7 cellular contexts compared by ENCODE assay signal in the genomic region with DNA sequence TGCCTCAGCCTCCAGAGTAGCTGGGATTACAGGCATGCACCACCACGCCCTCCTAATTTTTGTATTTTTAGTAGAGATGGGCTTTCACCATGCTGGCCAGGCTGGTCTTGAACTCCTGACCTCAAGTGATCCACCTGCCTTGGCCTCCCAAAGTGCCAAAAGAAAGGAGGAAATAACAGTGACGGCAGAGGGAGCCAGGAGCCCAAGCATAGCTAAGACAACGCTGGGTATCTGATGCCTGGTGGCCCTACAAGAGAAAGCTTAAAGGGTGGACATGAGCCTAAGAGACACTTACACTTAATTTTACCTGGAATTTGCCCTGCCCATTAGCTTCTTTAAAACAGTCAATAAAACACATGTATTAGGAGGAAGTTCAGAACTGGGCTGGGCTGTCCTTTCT. TPM values are rescaled to one million over a fixed set of nuclear protein-coding genes. Genes with fewer than 3 reads are reported as not detected.
DNase-seq lines count a peak whose midpoint lies in the region; TF ChIP-seq lines count a peak whose summit lies in the region.
"Not testable (repeated sequence)": the region's sequence is repeated elsewhere in the genome, so short reads cannot be mapped to it uniquely, and the experiment has no call there.

No MANE protein-coding gene starts in this region.

- POLR2A ChIA-PET in MCF 10A (lab: Yijun Ruan, JAX): not testable (repeated sequence)

- not testable (repeated sequence) for H2AFZ ChIP-seq in hepatocyte

- TF ChIP-seq RAD21 in Ishikawa (IDR thresholded peaks at IDR 0.05; ENCODE audit: low read depth): peak; percentile 41; the same call in 1 of the 2 replicates

- H3K36me3 ChIP-seq in hepatocyte (replicated peaks; ENCODE audit: insufficient read depth, low read depth): not testable (repeated sequence)

- H3K9me2 ChIP-seq in hepatocyte (replicated peaks; ENCODE audit: insufficient read depth): not testable (repeated sequence)

- not testable (repeated sequence) for H3K4me3 ChIP-seq in hepatocyte

- not testable (repeated sequence) for H3K27ac ChIP-seq in C4-2B, hepatocyte

- CTCF ChIA-PET in MCF 10A (lab: Yijun Ruan, JAX): interaction anchor here (0.8 kb wide), 1 partner anchor 274 kb away, joined by 3 read pairs; no protein-coding TSS in a partner anchor

- intact Hi-C loops in MCF 10A (cut with micrococcal nuclease): loop anchor here (5.0 kb wide), 2 partner anchors 32 to 163 kb away; a partner anchor contains a TSS

- TF ChIP-seq CTCF in C4-2B (conservative IDR thresholded peaks at IDR 0.05): 0 out of 2 replicates have a peak, but pooled peaks have one; percentile 4
- TF ChIP-seq CTCF in MCF 10A (IDR thresholded peaks at IDR 0.05; ENCODE audit: unreplicated experiment); osteocyte (IDR thresholded peaks at IDR 0.05): not testable (repeated sequence)
- peak; percentile 8 for TF ChIP-seq CTCF in hepatocyte (IDR thresholded peaks at IDR 0.05; ENCODE audit: poor library complexity)

- H3K4me3 Mint-ChIP-seq in MCF 10A (ENCODE audit: unreplicated experiment); osteocyte (ENCODE audit: unreplicated experiment): not testable (repeated sequence)

- not testable (repeated sequence) for H4K20me1 ChIP-seq in hepatocyte (ENCODE audit: insufficient read depth, poor library complexity, severe bottlenecking)

- not testable (repeated sequence) for H3K27ac Mint-ChIP-seq in MCF 10A (ENCODE audit: low read depth, unreplicated experiment); osteocyte (ENCODE audit: unreplicated experiment)

- TF ChIP-seq EP300 in Ishikawa (IDR thresholded peaks at IDR 0.05; ENCODE audit: borderline replicate concordance): not testable (repeated sequence)

- not testable (repeated sequence) for H3K27me3 Mint-ChIP-seq in MCF 10A (ENCODE audit: insufficient read depth, unreplicated experiment); osteocyte (ENCODE audit: unreplicated experiment)

- H3K4me2 ChIP-seq in hepatocyte: not testable (repeated sequence)

- not testable (repeated sequence) for BruUV-seq in MCF 10A (replicated peaks; lab: Mats Ljungman, UMichigan)

- not testable (repeated sequence) for H3K27me3 ChIP-seq in hepatocyte

- 70% methylated on average over 3 of the region's 3 CpGs for WGBS in hepatocyte (ENCODE audit: low lambda C conversion rate, missing lambda C conversion rate)

- H3K4me1 Mint-ChIP-seq in MCF 10A (ENCODE audit: insufficient read depth, unreplicated experiment) (peaks cover 19% of the 10 kb centered on the region), osteocyte (ENCODE audit: unreplicated experiment) (peaks cover 20% of the 10 kb centered on the region)

- not testable (repeated sequence) for H3K9me3 Mint-ChIP-seq in MCF 10A (ENCODE audit: unreplicated experiment); osteocyte (ENCODE audit: unreplicated experiment)

- peak; percentile 21 for DNase-seq in NCI-H82 (lab: John Stamatoyannopoulos, UW)
- peak; percentile 29 for DNase-seq in RPMI8226
- DNase-seq in MCF 10A (ENCODE audit: unreplicated experiment): peak; percentile 22
- peak; percentile 16 for DNase-seq in hepatocyte (ENCODE audit: low spot score)
- peak; percentile 46 for DNase-seq in osteocyte (ENCODE audit: extremely low spot score, unreplicated experiment)

- H3K79me2 ChIP-seq in hepatocyte: not testable (repeated sequence)

- not testable (repeated sequence) for H3K9me3 ChIP-seq in hepatocyte (ENCODE audit: low read depth)

- H3K4me1 ChIP-seq in hepatocyte (ENCODE audit: insufficient read depth): not testable (repeated sequence)

- not testable (repeated sequence) for H3K36me3 Mint-ChIP-seq in MCF 10A (ENCODE audit: insufficient read depth, unreplicated experiment); osteocyte (ENCODE audit: unreplicated experiment)

RNA-seq across cellular contexts. Expression of a gene that starts 36.2 kb away (rescaled TPM):
- 16.5 and 18.8 TPM in 2 replicates for total RNA-seq in MCF 10A (2022)
- 9.6 and 10.9 TPM in 2 replicates for total RNA-seq in hepatocyte
- polyA plus RNA-seq in hepatocyte: 1.1 and 1.2 TPM in 2 replicates
- 23.0 and 24.2 TPM in 2 replicates for total RNA-seq in osteocyte
